ENCODE assay signal across 8 cellular contexts in the genomic region with DNA sequence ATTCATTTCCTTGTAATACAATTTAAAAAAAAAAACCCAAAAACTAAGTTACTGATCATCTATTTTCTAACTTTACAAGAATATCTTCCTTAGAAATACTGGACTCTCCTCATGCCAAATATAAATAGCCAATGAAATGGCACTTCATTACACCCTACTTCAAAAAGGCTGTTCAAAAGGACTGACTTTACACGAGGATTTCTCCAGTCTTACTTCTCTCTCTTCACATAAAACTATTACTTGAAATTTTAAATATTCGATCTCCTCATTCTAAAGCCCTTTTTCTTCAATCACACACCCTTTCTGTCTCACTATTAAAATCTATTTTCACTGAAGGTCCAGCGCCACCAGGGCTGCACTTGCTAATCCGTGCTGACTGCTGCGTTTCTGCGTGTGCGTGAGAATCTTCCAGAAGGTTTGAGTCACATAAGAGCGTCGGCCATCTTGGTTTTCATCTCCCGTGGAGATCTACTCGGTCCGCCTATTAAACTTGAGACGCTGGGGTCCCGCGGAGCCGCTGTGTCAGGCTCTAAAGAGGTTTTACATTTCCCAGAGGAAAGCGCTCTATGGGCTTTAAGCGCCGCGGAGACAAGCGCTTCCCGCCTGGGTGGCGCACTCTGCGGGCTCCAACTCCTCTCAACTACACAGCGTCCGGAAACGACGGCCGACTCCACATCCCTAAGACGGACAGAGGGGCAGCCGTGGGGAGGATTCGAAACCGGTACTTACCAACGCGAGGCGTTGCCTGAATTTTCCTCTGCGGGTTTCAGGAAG.
A peak's percentile ranks its signal among the peaks of the same experiment; 100 is the strongest.
DNase-seq lines count a peak whose midpoint lies in the region; ATAC-seq lines count a peak whose summit lies in the region.

No MANE protein-coding gene starts in this region.

- ATAC-seq in GM18498 (IDR thresholded peaks at IDR 0.05; ENCODE audit: unreplicated experiment) (peak; percentile 40), HG03025 (IDR thresholded peaks at IDR 0.05; ENCODE audit: low FRiP score, unreplicated experiment) (peak; percentile 43)

- DNase-seq in NCI-H2171 treated with DMSO at 0.1 percent for 48 hours (lab: John Stamatoyannopoulos, UW) (peak; percentile 78), caudate nucleus (lab: John Stamatoyannopoulos, UW) (peak in 49 of 61 donors; percentile 3 to 75 (median 35)), islet precursor cell (peak; percentile 69), 8988T (no peak)
- peak; percentile 21 for DNase-seq in activated CD4-positive, CD25-positive, alpha-beta regulatory T cell treated with anti-CD3 and anti-CD28 coated beads, Interleukin-2, amount 50 U/mL, for 16 hours (ENCODE audit: low read depth, low spot score)
- peak; percentile 44 for DNase-seq in stimulated activated CD4-positive, alpha-beta T cell treated with anti-CD3 and anti-CD28 coated beads, Interleukin-12 subunit alpha, Interleukin-12 subunit beta, amount 100 ng/mL, for 4 hours

- H3K27ac ChIP-seq in caudate nucleus (ENCODE audit: low read depth, low read length), result peak overlapping the region; percentile 90
